Comparison of ENCODE assay signal across 16 cellular contexts in genomic region chr1:6866825-6867224, GRCh38.
"Had no signal": no experiment of that assay in that cellular context is flagged by ENCODE, and none has a peak within 500 bp of the region (broad histone marks: within the 10 kb centered on the region; RNA-seq: fewer than 3 reads in every experiment).

No MANE protein-coding gene starts in this region.

- H3K9me3 ChIP-seq: ovary, testis had no signal

- DNase-seq: activated CD4-positive, alpha-beta memory T cell treated with anti-CD3 and anti-CD28 coated beads, Interleukin-2, amount 10 ng/mL, durations not matched to agents 7 days and 5 days; activated CD4-positive, alpha-beta T cell treated with anti-CD3 and anti-CD28 coated beads for 36 hours; activated naive CD8-positive, alpha-beta T cell treated with anti-CD3 and anti-CD28 coated beads, Interleukin-2, amount 10 ng/mL, durations not matched to agents 7 days and 5 days; activated T-cell treated with anti-CD3 and anti-CD28 coated beads, Interleukin-2, amount 50 U/mL, for 72 hours; anterior cingulate cortex; effector CD4-positive, alpha-beta T cell; left cardiac atrium; ovary; stimulated activated CD4-positive, alpha-beta T cell treated with anti-CD3 and anti-CD28 coated beads, Interleukin-4, amount 100 ng/mL, for 1 hour; stimulated activated CD8-positive, alpha-beta memory T cell treated with anti-CD3 and anti-CD28 coated beads, Interleukin-4, amount 100 ng/mL, for 48 hours; T-helper 9 cell; testis had no signal

- H3K27me3 ChIP-seq: cardiac muscle cell, ovary, testis had no signal

- H3K27ac ChIP-seq: cardiac muscle cell, ovary, testis had no signal

- H3K36me3 ChIP-seq: cardiac muscle cell, ovary had no signal

- H3K4me3 Mint-ChIP-seq: activated CD4-positive, alpha-beta memory T cell treated with anti-CD3 and anti-CD28 coated beads, Interleukin-2, amount 10 ng/mL, durations not matched to agents 7 days and 5 days; activated CD4-positive, alpha-beta T cell treated with anti-CD3 and anti-CD28 coated beads for 36 hours; activated naive CD8-positive, alpha-beta T cell treated with anti-CD3 and anti-CD28 coated beads, Interleukin-2, amount 10 ng/mL, durations not matched to agents 7 days and 5 days; activated T-cell treated with anti-CD3 and anti-CD28 coated beads, Interleukin-2, amount 50 U/mL, for 72 hours; natural killer cell treated with Interleukin-12 subunit alpha and Interleukin-12 subunit beta and Interleukin-15 and Interleukin-18, amount 100 ng/mL, for 72 hours; stimulated activated naive CD8-positive, alpha-beta T cell treated with anti-CD3 and anti-CD28 coated beads, Interleukin-15, Interleukin-2, amounts not matched to agents 100 ng/mL and 50 ng/mL, for 24 hours had no signal

- H3K27ac Mint-ChIP-seq: activated CD4-positive, alpha-beta memory T cell treated with anti-CD3 and anti-CD28 coated beads, Interleukin-2, amount 10 ng/mL, durations not matched to agents 7 days and 5 days; activated CD4-positive, alpha-beta T cell treated with anti-CD3 and anti-CD28 coated beads for 36 hours; activated naive CD8-positive, alpha-beta T cell treated with anti-CD3 and anti-CD28 coated beads, Interleukin-2, amount 10 ng/mL, durations not matched to agents 7 days and 5 days; natural killer cell treated with Interleukin-12 subunit alpha and Interleukin-12 subunit beta and Interleukin-15 and Interleukin-18, amount 100 ng/mL, for 72 hours; stimulated activated naive CD8-positive, alpha-beta T cell treated with anti-CD3 and anti-CD28 coated beads, Interleukin-15, Interleukin-2, amounts not matched to agents 100 ng/mL and 50 ng/mL, for 24 hours had no signal

- H3K4me3 ChIP-seq: cardiac muscle cell, lung, ovary, testis had no signal

- H3K27me3 Mint-ChIP-seq: activated CD4-positive, alpha-beta memory T cell treated with anti-CD3 and anti-CD28 coated beads, Interleukin-2, amount 10 ng/mL, durations not matched to agents 7 days and 5 days; activated CD4-positive, alpha-beta T cell treated with anti-CD3 and anti-CD28 coated beads for 36 hours; activated naive CD8-positive, alpha-beta T cell treated with anti-CD3 and anti-CD28 coated beads, Interleukin-2, amount 10 ng/mL, durations not matched to agents 7 days and 5 days; natural killer cell treated with Interleukin-12 subunit alpha and Interleukin-12 subunit beta and Interleukin-15 and Interleukin-18, amount 100 ng/mL, for 72 hours; stimulated activated naive CD8-positive, alpha-beta T cell treated with anti-CD3 and anti-CD28 coated beads, Interleukin-15, Interleukin-2, amounts not matched to agents 100 ng/mL and 50 ng/mL, for 24 hours had no signal

- H3K9me3 Mint-ChIP-seq: activated CD4-positive, alpha-beta memory T cell treated with anti-CD3 and anti-CD28 coated beads, Interleukin-2, amount 10 ng/mL, durations not matched to agents 7 days and 5 days; activated naive CD8-positive, alpha-beta T cell treated with anti-CD3 and anti-CD28 coated beads, Interleukin-2, amount 10 ng/mL, durations not matched to agents 7 days and 5 days; activated T-cell treated with anti-CD3 and anti-CD28 coated beads, Interleukin-2, amount 50 U/mL, for 72 hours; natural killer cell treated with Interleukin-12 subunit alpha and Interleukin-12 subunit beta and Interleukin-15 and Interleukin-18, amount 100 ng/mL, for 72 hours; stimulated activated naive CD8-positive, alpha-beta T cell treated with anti-CD3 and anti-CD28 coated beads, Interleukin-15, Interleukin-2, amounts not matched to agents 100 ng/mL and 50 ng/mL, for 24 hours had no signal

- ATAC-seq: activated CD4-positive, alpha-beta T cell treated with anti-CD3 and anti-CD28 coated beads for 36 hours; activated T-cell treated with anti-CD3 and anti-CD28 coated beads, Interleukin-2, amount 50 U/mL, for 72 hours; left cardiac atrium; natural killer cell treated with Interleukin-12 subunit alpha and Interleukin-12 subunit beta and Interleukin-15 and Interleukin-18, amount 100 ng/mL, for 72 hours had no signal

- H3K4me1 ChIP-seq: testis had no signal
